1 cellular context compared by ENCODE assay signal in the genomic region with DNA sequence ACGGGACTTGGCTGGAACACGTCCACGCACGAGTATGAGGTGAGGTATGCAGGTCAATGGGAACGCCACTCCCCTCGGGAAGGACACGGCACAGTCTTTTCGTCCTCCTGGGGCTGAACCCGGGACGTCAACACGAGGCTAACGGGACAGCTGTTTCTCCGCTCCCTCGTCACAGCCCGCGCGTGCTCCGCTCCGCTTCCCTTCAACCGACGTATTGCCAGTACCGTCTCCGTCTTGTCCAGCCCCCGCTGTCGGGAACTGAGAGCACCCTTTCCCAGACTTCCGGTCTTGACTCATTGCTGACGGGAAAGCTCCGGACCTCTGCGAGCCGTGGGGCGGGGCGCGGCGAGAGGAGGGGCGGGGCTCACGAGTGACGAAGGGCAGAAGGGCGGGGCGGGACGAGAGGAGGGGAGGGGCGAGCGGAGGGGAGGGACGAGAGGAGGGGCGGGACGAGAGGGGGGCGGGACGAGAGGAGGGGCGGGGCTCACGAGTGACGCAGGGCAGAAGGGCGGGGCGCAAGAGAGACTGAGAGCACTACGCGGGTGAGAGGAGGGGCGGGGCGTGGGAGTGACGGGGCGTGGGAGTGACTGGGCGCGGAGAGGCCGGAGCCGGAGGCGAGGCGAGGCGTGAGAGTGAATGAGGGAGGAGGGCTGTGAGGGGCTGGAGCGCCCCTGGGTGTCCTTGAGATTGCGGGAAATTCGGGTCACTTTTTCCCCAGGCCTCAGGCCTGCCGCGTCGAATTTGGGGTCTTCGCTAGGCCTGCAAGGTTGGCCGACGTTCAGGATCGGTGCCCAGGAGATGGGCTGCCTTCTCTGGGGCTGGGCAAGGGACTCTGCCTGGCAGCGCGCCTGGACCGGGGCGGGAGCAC.
TF ChIP-seq lines count a peak whose summit lies in the region.

No MANE protein-coding gene starts in this region.

TF ChIP-seq in HepG2, 621 proteins besides CTCF, POLR2A, EP300 and RAD21 (continued from another document and continues in another):
- TF ChIP-seq ZNF12 (CRISPR knock-in tag; IDR thresholded peaks at IDR 0.05): peak; percentile 72
- TF ChIP-seq TAF1 (CRISPR knock-in tag; IDR thresholded peaks at IDR 0.05): peak; percentile 84
- peak; percentile 81 for TF ChIP-seq CREB1 (IDR thresholded peaks at IDR 0.05)
- peak; percentile 74 for TF ChIP-seq CREB1 (CRISPR knock-in tag; IDR thresholded peaks at IDR 0.05)
- TF ChIP-seq ATF2 (CRISPR knock-in tag; IDR thresholded peaks at IDR 0.05): peak; percentile 42; the same call in 1 of the 2 replicates
- TF ChIP-seq, protein P1, sequence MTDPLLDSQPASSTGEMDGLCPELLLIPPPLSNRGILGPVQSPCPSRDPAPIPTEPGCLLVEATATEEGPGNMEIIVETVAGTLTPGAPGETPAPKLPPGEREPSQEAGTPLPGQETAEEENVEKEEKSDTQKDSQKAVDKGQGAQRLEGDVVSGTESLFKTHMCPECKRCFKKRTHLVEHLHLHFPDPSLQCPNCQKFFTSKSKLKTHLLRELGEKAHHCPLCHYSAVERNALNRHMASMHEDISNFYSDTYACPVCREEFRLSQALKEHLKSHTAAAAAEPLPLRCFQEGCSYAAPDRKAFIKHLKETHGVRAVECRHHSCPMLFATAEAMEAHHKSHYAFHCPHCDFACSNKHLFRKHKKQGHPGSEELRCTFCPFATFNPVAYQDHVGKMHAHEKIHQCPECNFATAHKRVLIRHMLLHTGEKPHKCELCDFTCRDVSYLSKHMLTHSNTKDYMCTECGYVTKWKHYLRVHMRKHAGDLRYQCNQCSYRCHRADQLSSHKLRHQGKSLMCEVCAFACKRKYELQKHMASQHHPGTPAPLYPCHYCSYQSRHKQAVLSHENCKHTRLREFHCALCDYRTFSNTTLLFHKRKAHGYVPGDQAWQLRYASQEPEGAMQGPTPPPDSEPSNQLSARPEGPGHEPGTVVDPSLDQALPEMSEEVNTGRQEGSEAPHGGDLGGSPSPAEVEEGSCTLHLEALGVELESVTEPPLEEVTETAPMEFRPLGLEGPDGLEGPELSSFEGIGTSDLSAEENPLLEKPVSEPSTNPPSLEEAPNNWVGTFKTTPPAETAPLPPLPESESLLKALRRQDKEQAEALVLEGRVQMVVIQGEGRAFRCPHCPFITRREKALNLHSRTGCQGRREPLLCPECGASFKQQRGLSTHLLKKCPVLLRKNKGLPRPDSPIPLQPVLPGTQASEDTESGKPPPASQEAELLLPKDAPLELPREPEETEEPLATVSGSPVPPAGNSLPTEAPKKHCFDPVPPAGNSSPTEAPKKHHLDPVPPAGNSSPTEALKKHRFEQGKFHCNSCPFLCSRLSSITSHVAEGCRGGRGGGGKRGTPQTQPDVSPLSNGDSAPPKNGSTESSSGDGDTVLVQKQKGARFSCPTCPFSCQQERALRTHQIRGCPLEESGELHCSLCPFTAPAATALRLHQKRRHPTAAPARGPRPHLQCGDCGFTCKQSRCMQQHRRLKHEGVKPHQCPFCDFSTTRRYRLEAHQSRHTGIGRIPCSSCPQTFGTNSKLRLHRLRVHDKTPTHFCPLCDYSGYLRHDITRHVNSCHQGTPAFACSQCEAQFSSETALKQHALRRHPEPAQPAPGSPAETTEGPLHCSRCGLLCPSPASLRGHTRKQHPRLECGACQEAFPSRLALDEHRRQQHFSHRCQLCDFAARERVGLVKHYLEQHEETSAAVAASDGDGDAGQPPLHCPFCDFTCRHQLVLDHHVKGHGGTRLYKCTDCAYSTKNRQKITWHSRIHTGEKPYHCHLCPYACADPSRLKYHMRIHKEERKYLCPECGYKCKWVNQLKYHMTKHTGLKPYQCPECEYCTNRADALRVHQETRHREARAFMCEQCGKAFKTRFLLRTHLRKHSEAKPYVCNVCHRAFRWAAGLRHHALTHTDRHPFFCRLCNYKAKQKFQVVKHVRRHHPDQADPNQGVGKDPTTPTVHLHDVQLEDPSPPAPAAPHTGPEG (CRISPR knock-in tag; IDR thresholded peaks at IDR 0.05): 0 out of 2 replicates have a peak, but pooled peaks have one; percentile 69
- TF ChIP-seq ZFP37 (CRISPR knock-in tag; IDR thresholded peaks at IDR 0.05; ENCODE audit: borderline replicate concordance): 0 out of 2 replicates have a peak, but pooled peaks have one; percentile 64
- TF ChIP-seq ZSCAN21 (CRISPR knock-in tag; IDR thresholded peaks at IDR 0.05; ENCODE audit: borderline replicate concordance): peak; percentile 82
- TF ChIP-seq ZFP36L1 (CRISPR knock-in tag; IDR thresholded peaks at IDR 0.05): no peak
- no peak for TF ChIP-seq MED8 (CRISPR knock-in tag; IDR thresholded peaks at IDR 0.05; ENCODE audit: insufficient replicate concordance)
- peak; percentile 49; the same call in 1 of the 2 replicates for TF ChIP-seq MIER3 (CRISPR knock-in tag; IDR thresholded peaks at IDR 0.05; ENCODE audit: borderline replicate concordance)
- peak; percentile 91 for TF ChIP-seq HNF1B (CRISPR knock-in tag; IDR thresholded peaks at IDR 0.05)
- peak; percentile 76; the same call in 1 of the 2 replicates for TF ChIP-seq JUNB (CRISPR knock-in tag; IDR thresholded peaks at IDR 0.05; ENCODE audit: borderline replicate concordance)
- TF ChIP-seq ZNF746 (CRISPR knock-in tag; IDR thresholded peaks at IDR 0.05): 0 out of 2 replicates have a peak, but pooled peaks have one; percentile 8
- TF ChIP-seq FOXC1 (CRISPR knock-in tag; IDR thresholded peaks at IDR 0.05; ENCODE audit: borderline replicate concordance): peak; percentile 80; the same call in 1 of the 2 replicates
- no peak for TF ChIP-seq CERS6 (CRISPR knock-in tag; IDR thresholded peaks at IDR 0.05)
- peak; percentile 49 for TF ChIP-seq TBL1XR1 (IDR thresholded peaks at IDR 0.05; ENCODE audit: borderline replicate concordance, low read length, partially characterized antibody)
- no peak for TF ChIP-seq PHB2 (IDR thresholded peaks at IDR 0.05; ENCODE audit: partially characterized antibody)
- TF ChIP-seq, protein P2, sequence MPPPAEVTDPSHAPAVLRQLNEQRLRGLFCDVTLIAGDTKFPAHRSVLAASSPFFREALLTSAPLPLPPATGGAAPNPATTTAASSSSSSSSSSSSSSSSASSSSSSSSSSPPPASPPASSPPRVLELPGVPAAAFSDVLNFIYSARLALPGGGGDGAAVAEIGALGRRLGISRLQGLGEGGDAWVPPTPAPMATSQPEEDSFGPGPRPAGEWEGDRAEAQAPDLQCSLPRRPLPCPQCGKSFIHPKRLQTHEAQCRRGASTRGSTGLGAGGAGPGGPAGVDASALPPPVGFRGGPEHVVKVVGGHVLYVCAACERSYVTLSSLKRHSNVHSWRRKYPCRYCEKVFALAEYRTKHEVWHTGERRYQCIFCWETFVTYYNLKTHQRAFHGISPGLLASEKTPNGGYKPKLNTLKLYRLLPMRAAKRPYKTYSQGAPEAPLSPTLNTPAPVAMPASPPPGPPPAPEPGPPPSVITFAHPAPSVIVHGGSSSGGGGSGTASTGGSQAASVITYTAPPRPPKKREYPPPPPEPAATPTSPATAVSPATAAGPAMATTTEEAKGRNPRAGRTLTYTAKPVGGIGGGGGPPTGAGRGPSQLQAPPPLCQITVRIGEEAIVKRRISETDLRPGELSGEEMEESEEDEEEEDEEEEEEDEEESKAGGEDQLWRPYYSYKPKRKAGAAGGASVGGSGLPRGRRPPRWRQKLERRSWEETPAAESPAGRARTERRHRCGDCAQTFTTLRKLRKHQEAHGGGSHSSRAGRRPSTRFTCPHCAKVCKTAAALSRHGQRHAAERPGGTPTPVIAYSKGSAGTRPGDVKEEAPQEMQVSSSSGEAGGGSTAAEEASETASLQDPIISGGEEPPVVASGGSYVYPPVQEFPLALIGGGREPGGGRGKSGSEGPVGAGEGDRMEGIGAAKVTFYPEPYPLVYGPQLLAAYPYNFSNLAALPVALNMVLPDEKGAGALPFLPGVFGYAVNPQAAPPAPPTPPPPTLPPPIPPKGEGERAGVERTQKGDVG (CRISPR knock-in tag; IDR thresholded peaks at IDR 0.05; ENCODE audit: borderline replicate concordance): no peak
- peak; percentile 72 for TF ChIP-seq THAP11 (CRISPR knock-in tag; IDR thresholded peaks at IDR 0.05)
- peak; percentile 87; the same call in 1 of the 2 replicates for TF ChIP-seq ZNF614 (CRISPR knock-in tag; IDR thresholded peaks at IDR 0.05; ENCODE audit: borderline replicate concordance)
- peak; percentile 86 for TF ChIP-seq PHF8 (CRISPR knock-in tag; IDR thresholded peaks at IDR 0.05)
- TF ChIP-seq, protein P3, sequence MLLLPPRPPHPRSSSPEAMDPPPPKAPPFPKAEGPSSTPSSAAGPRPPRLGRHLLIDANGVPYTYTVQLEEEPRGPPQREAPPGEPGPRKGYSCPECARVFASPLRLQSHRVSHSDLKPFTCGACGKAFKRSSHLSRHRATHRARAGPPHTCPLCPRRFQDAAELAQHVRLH (CRISPR knock-in tag; IDR thresholded peaks at IDR 0.05; ENCODE audit: borderline replicate concordance, low read depth): 0 out of 2 replicates have a peak, but pooled peaks have one; percentile 63
- peak; percentile 80; the same call in 1 of the 2 replicates for TF ChIP-seq NFKB2 (CRISPR knock-in tag; IDR thresholded peaks at IDR 0.05; ENCODE audit: borderline replicate concordance)
- TF ChIP-seq ZNF263 (CRISPR knock-in tag; IDR thresholded peaks at IDR 0.05): peak; percentile 38
- peak; percentile 57; the same call in 1 of the 2 replicates for TF ChIP-seq ZNF143 (CRISPR knock-in tag; IDR thresholded peaks at IDR 0.05)
- TF ChIP-seq IRF2 (CRISPR knock-in tag; IDR thresholded peaks at IDR 0.05): peak; percentile 80
- peak; percentile 52; the same call in 1 of the 2 replicates for TF ChIP-seq MAF1 (CRISPR knock-in tag; IDR thresholded peaks at IDR 0.05; ENCODE audit: borderline replicate concordance)
- peak; percentile 19; the same call in 1 of the 2 replicates for TF ChIP-seq MED13 (CRISPR knock-in tag; IDR thresholded peaks at IDR 0.05)
- TF ChIP-seq ADNP (CRISPR knock-in tag; IDR thresholded peaks at IDR 0.05): no peak
- TF ChIP-seq TRAFD1 (CRISPR knock-in tag; IDR thresholded peaks at IDR 0.05; ENCODE audit: borderline replicate concordance): no peak
- TF ChIP-seq TAF15 (IDR thresholded peaks at IDR 0.05; ENCODE audit: low read depth, low read length, poor library complexity, severe bottlenecking): peak; percentile 45
- TF ChIP-seq, protein P4, sequence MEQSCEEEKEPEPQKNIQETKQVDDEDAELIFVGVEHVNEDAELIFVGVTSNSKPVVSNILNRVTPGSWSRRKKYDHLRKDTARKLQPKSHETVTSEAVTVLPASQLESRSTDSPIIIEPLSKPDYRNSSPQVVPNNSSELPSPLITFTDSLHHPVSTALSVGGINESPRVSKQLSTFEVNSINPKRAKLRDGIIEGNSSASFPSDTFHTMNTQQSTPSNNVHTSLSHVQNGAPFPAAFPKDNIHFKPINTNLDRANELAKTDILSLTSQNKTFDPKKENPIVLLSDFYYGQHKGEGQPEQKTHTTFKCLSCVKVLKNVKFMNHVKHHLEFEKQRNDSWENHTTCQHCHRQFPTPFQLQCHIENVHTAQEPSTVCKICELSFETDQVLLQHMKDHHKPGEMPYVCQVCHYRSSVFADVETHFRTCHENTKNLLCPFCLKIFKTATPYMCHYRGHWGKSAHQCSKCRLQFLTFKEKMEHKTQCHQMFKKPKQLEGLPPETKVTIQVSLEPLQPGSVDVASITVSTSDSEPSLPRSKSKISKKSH (CRISPR knock-in tag; IDR thresholded peaks at IDR 0.05; ENCODE audit: borderline replicate concordance): peak; percentile 31; the same call in 1 of the 2 replicates
- TF ChIP-seq ZNF33A (CRISPR knock-in tag; IDR thresholded peaks at IDR 0.05; ENCODE audit: borderline replicate concordance): no peak
- TF ChIP-seq POLR2G (IDR thresholded peaks at IDR 0.05; ENCODE audit: low read depth, low read length): peak; percentile 93
- peak; percentile 46 for TF ChIP-seq RBM39 (IDR thresholded peaks at IDR 0.05; ENCODE audit: low read depth, low read length, poor library complexity, severe bottlenecking)
